ENCODE assay signal across 8 cellular contexts in the genomic region with DNA sequence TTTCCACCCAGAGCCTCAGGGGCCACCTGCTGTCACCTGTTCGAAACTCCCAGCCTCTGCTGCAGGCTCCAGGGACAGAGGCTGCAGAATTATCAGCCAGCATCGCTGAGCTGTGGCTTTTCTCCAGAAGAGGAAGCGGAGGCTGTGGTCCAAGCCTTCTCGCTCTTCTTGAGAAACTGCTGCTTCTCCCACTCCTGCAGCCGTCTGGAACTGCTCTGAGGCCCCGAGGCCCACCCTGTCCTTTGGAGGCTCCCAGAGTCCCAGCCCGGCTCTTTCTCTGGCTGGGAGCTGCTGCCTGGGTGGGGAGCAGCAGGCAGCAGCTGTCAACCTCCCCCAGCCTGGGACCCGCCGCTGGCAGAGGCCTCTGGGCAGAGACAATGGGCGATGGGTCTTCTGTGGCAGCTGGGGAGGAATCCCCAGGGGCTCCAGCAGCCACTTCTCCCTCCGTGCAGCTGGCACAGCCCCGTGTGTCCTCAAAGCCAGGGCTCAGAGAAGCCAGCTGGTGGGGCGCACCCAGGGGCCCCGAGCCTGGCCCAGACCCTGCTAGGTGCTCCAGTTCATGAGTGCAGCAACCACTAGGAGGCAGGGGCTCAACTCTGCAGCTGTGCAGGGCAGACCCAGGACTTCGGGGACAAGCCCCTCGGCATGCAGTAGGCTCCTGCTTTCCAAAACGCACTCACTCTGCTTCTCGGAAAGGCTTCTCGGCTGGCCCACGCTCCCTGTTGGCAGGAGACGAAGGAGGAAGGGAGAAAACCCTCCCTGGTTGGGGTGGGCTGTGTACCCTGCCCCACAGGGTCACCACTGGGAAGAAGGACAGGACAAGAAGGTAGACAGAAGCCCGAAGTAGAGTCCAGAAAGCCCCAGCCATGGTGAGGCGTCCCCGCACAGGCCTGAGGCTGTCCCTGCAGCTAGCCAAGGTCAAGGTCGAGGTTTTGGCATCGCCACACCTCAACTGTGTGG. TPM values are rescaled to one million over a fixed set of nuclear protein-coding genes. Genes with fewer than 3 reads are reported as not detected.
DNase-seq lines count a peak whose midpoint lies in the region; ATAC-seq, FAIRE-seq and TF ChIP-seq lines count a peak whose summit lies in the region.

No MANE protein-coding gene starts in this region.

- no peak overlapping the region for H3K4me3 ChIP-seq in left lung

- ATAC-seq in left lung, result peak; percentile 55
- ATAC-seq in activated CD4-positive, CD25-positive, alpha-beta regulatory T cell treated with anti-CD3 and anti-CD28 coated beads, Interleukin-2, amount 50 U/mL, for 24 hours, result no peak

- intact Hi-C loops in activated CD4-positive, alpha-beta memory T cell treated with anti-CD3 and anti-CD28 coated beads for 36 hours (cut with micrococcal nuclease), result loop anchor here (5.0 kb wide), 1 partner anchor 114 kb away; the partner anchor contains the start of gene HDDC3
- intact Hi-C loops in left lung (cut with DNase I), result no loop called here

- peak overlapping the region; percentile 20 for H3K4me3 Mint-ChIP-seq in activated CD4-positive, alpha-beta memory T cell treated with anti-CD3 and anti-CD28 coated beads for 36 hours

- no peaks in the 10 kb centered on the region for H3K9me3 ChIP-seq in left lung

- H3K27me3 ChIP-seq in left lung, result no peaks in the 10 kb centered on the region

- H3K36me3 ChIP-seq in left lung, result no peaks in the 10 kb centered on the region

- peak overlapping the region; percentile 86 for H3K27ac Mint-ChIP-seq in activated CD4-positive, alpha-beta memory T cell treated with anti-CD3 and anti-CD28 coated beads for 36 hours

- POLR2A ChIA-PET in activated CD4-positive, alpha-beta memory T cell treated with anti-CD3 and anti-CD28 coated beads for 36 hours (lab: Charles Lee), result interaction anchor here (0.8 to 2.9 kb wide), 8 partner anchors 11 to 84 kb away, joined by 3 to 14 read pairs (median 4); no protein-coding TSS in a partner anchor

- H3K4me1 Mint-ChIP-seq in activated CD4-positive, alpha-beta memory T cell treated with anti-CD3 and anti-CD28 coated beads for 36 hours (ENCODE audit: low read depth), result peaks cover 51% of the 10 kb centered on the region

- H3K27ac ChIP-seq in left lung, result peak overlapping the region in 1 of 2 donors; percentile 65

- peaks cover 0 to 26% of the 10 kb centered on the region in 2 donors for H3K4me1 ChIP-seq in left lung

- peaks cover 19% of the 10 kb centered on the region for H3K36me3 Mint-ChIP-seq in activated CD4-positive, alpha-beta memory T cell treated with anti-CD3 and anti-CD28 coated beads for 36 hours

- H3K27me3 Mint-ChIP-seq in activated CD4-positive, alpha-beta memory T cell treated with anti-CD3 and anti-CD28 coated beads for 36 hours, result no peaks in the 10 kb centered on the region

- CTCF ChIA-PET in activated CD4-positive, alpha-beta memory T cell treated with anti-CD3 and anti-CD28 coated beads for 36 hours (lab: Charles Lee), result interaction anchor here (0.7 to 1.9 kb wide), 4 partner anchors 11 to 67 kb away, joined by 3 to 7 read pairs (median 4); no protein-coding TSS in a partner anchor

- no peaks in the 10 kb centered on the region for H3K9me3 Mint-ChIP-seq in activated CD4-positive, alpha-beta memory T cell treated with anti-CD3 and anti-CD28 coated beads for 36 hours

- DNase-seq in activated CD8-positive, alpha-beta memory T cell treated with anti-CD3 and anti-CD28 coated beads for 24 hours, result peak; percentile 63
- DNase-seq in activated CD8-positive, alpha-beta memory T cell treated with anti-CD3 and anti-CD28 coated beads, Interleukin-2, amount 50 U/mL, for 4 hours, result no peak
- DNase-seq in NCI-H1105 (lab: John Stamatoyannopoulos, UW), result peak; percentile 22
- peak; percentile 62 for DNase-seq in activated CD4-positive, alpha-beta memory T cell treated with anti-CD3 and anti-CD28 coated beads for 36 hours
- DNase-seq in left lung, result peak; percentile 56 to 77
- DNase-seq in HTR-8/SVneo (ENCODE audit: insufficient read length, low spot score), result no peak
- DNase-seq in urothelium cell line (ENCODE audit: low spot score), result no peak

- no peak for TF ChIP-seq CTCF in left lung (IDR thresholded peaks at IDR 0.05)

- FAIRE-seq in HTR-8/SVneo (lab: Jason Lieb, UNC) (no peak), urothelium cell line (lab: Jason Lieb, UNC) (no peak)

RNA-seq across cellular contexts. Expression of gene FURIN, which starts 49.9 kb away (rescaled TPM):
- total RNA-seq in activated CD4-positive, alpha-beta memory T cell treated with anti-CD3 and anti-CD28 coated beads for 36 hours, result 100 to 1,000 TPM; 576 to 590 TPM
- total RNA-seq in left lung, result 100 to 1,000 TPM; 114 TPM

Comparison
In these comparisons a context has a peak if more than half of its experiments do, and no peak if none do; other contexts are left out.
1. DNase-seq: peak in activated CD8-positive, alpha-beta memory T cell treated with anti-CD3 and anti-CD28 coated beads for 24 hours (single experiment), NCI-H1105 (single experiment), activated CD4-positive, alpha-beta memory T cell treated with anti-CD3 and anti-CD28 coated beads for 36 hours (single experiment) and left lung (2 of 2); none in activated CD8-positive, alpha-beta memory T cell treated with anti-CD3 and anti-CD28 coated beads, Interleukin-2, amount 50 U/mL, for 4 hours (single experiment), HTR-8/SVneo (single experiment) and urothelium cell line (single experiment).
2. RNA of gene FURIN, which starts 49.9 kb away (total RNA-seq): 576 to 590 TPM in activated CD4-positive, alpha-beta memory T cell treated with anti-CD3 and anti-CD28 coated beads for 36 hours; 114 TPM in left lung; every median in the first group is over 4 times any median in the second.